ENCODE assay signal across 15 cellular contexts in genomic region chr1:241659016-241659415, GRCh38. TPM values are rescaled to one million over a fixed set of nuclear protein-coding genes. Genes with fewer than 3 reads are reported as not detected.
"Had no signal": no experiment of that assay in that cellular context is flagged by ENCODE, and none has a peak within 500 bp of the region (broad histone marks: within the 10 kb centered on the region; RNA-seq: fewer than 3 reads in every experiment).

No MANE protein-coding gene starts in this region.

RNA-seq across cellular contexts. Expression of gene WDR64, which starts 6.9 kb away (rescaled TPM):
- total RNA-seq: activated naive CD4-positive, alpha-beta T cell treated with anti-CD3 and anti-CD28 coated beads for 36 hours; activated naive CD4-positive, alpha-beta T cell treated with anti-CD3 and anti-CD28 coated beads, Interleukin-2, amount 50 U/mL, for 72 hours; activated T-helper 1 cell treated with anti-CD3 and anti-CD28 coated beads, Interleukin-12 subunit alpha, Interleukin-12 subunit beta, Interleukin-2, Interleukin-4 antibody, amounts not matched to agents 30 ng/mL and 10 ng/mL and 1 ng/mL, durations not matched to agents 14 hours and 24 hours and 36 hours; activated T-helper 17 cell treated with anti-CD3 and anti-CD28 coated beads, Interleukin-2, amount 50 U/mL, for 72 hours; activated T-helper 2 cell treated with anti-CD3 and anti-CD28 coated beads, Interferon-gamma antibody, Interleukin-2, Interleukin-4, amounts not matched to agents 10 μg/mL and 5 μg/mL and 100 μg/mL, durations not matched to agents 14 hours and 24 hours and 36 hours; aorta; ascending aorta; astrocyte; body of pancreas; breast epithelium; bronchial epithelial cell; cardiac muscle cell; cardiac septum; cerebellum had no signal
- polyA plus RNA-seq: adipose tissue, aorta, cardiac muscle cell had no signal
